Comparison of ENCODE assay signal across 1 cellular context in genomic region chr1:45297604-45298356, GRCh38.
TF ChIP-seq lines count a peak whose summit lies in the region.

No MANE protein-coding gene starts in this region.

TF ChIP-seq in HepG2, 621 proteins besides CTCF, POLR2A, EP300 and RAD21 (continued from another document):
- TF ChIP-seq ZNF441 (CRISPR knock-in tag; IDR thresholded peaks at IDR 0.05; ENCODE audit: borderline replicate concordance) (peak; percentile 75; the same call in 1 of the 2 replicates), NCOA2 (CRISPR knock-in tag; IDR thresholded peaks at IDR 0.05) (peak; percentile 61; the same call in 1 of the 2 replicates), ZNF644 (CRISPR knock-in tag; IDR thresholded peaks at IDR 0.05; ENCODE audit: low read depth) (peak; percentile 61; the same call in 1 of the 2 replicates), ZNF292 (CRISPR knock-in tag; IDR thresholded peaks at IDR 0.05; ENCODE audit: borderline replicate concordance, low read depth) (0 out of 2 replicates have a peak, but pooled peaks have one; percentile 41), ZNF557 (CRISPR knock-in tag; IDR thresholded peaks at IDR 0.05) (no peak), ZNF136 (CRISPR knock-in tag; IDR thresholded peaks at IDR 0.05; ENCODE audit: low read depth) (0 out of 2 replicates have a peak, but pooled peaks have one; percentile 42), CEBPG (CRISPR knock-in tag; IDR thresholded peaks at IDR 0.05) (peak; percentile 69), FOXM1 (CRISPR knock-in tag; IDR thresholded peaks at IDR 0.05) (no peak), NR1H2 (CRISPR knock-in tag; IDR thresholded peaks at IDR 0.05; ENCODE audit: borderline replicate concordance, low read depth) (no peak), ZNF547 (CRISPR knock-in tag; IDR thresholded peaks at IDR 0.05) (no peak), RXRA (CRISPR knock-in tag; IDR thresholded peaks at IDR 0.05) (peak; percentile 54; the same call in 1 of the 2 replicates), HMGXB4 (CRISPR knock-in tag; IDR thresholded peaks at IDR 0.05; ENCODE audit: borderline replicate concordance in 1 of 2, low read depth in 1 of 2) (0 out of 4 replicates have a peak, but pooled peaks of 1 of the 2 experiments have one; percentile 16), ZNF317 (CRISPR knock-in tag; IDR thresholded peaks at IDR 0.05) (peak; percentile 57; the same call in 1 of the 2 replicates), ZNF30 (CRISPR knock-in tag; IDR thresholded peaks at IDR 0.05) (no peak), CAMTA2 (CRISPR knock-in tag; IDR thresholded peaks at IDR 0.05; ENCODE audit: borderline replicate concordance) (no peak), WIZ (CRISPR knock-in tag; IDR thresholded peaks at IDR 0.05) (peak; percentile 12; the same call in 1 of the 2 replicates), MLX (CRISPR knock-in tag; IDR thresholded peaks at IDR 0.05) (no peak), ZFY (CRISPR knock-in tag; IDR thresholded peaks at IDR 0.05) (peak; percentile 39; the same call in 1 of the 2 replicates), ZBTB20 (CRISPR knock-in tag; IDR thresholded peaks at IDR 0.05; ENCODE audit: borderline replicate concordance, low read depth) (no peak), ZNF296 (CRISPR knock-in tag; conservative IDR thresholded peaks at IDR 0.05) (no peak), GMEB2 (CRISPR knock-in tag; IDR thresholded peaks at IDR 0.05; ENCODE audit: low read depth) (no peak), KDM6A (CRISPR knock-in tag; IDR thresholded peaks at IDR 0.05; ENCODE audit: low read depth) (peak; percentile 55; the same call in 1 of the 2 replicates), SAP130 (CRISPR knock-in tag; IDR thresholded peaks at IDR 0.05; ENCODE audit: low read depth) (peak; percentile 33; the same call in 1 of the 2 replicates), MXI1 (IDR thresholded peaks at IDR 0.05; ENCODE audit: borderline replicate concordance, low read depth, low read length) (0 out of 3 replicates have a peak, but pooled peaks have one; percentile 16), ZNF337 (CRISPR knock-in tag; IDR thresholded peaks at IDR 0.05; ENCODE audit: borderline replicate concordance, low read depth) (0 out of 2 replicates have a peak, but pooled peaks have one; percentile 31), RARG (CRISPR knock-in tag; IDR thresholded peaks at IDR 0.05; ENCODE audit: low read depth) (no peak), POLR2G (IDR thresholded peaks at IDR 0.05; ENCODE audit: low read depth, low read length) (0 out of 2 replicates have a peak, but pooled peaks have one; percentile 24), REPIN1 (CRISPR knock-in tag; IDR thresholded peaks at IDR 0.05; ENCODE audit: borderline replicate concordance, low read depth) (peak; percentile 58; the same call in 1 of the 2 replicates), ZNF709 (CRISPR knock-in tag; IDR thresholded peaks at IDR 0.05) (no peak), CEBPB (IDR thresholded peaks at IDR 0.05; ENCODE audit: borderline replicate concordance, low read depth, low read length) (peak; percentile 62; the same call in 1 of the 2 replicates), LCORL (IDR thresholded peaks at IDR 0.05) (no peak), LCORL (CRISPR knock-in tag; IDR thresholded peaks at IDR 0.05) (peak; percentile 14; the same call in 1 of the 2 replicates), CHD2 (IDR thresholded peaks at IDR 0.05; ENCODE audit: low read depth, low read length) (0 out of 2 replicates have a peak, but pooled peaks have one; percentile 35), MIER3 (CRISPR knock-in tag; IDR thresholded peaks at IDR 0.05; ENCODE audit: borderline replicate concordance) (0 out of 2 replicates have a peak, but pooled peaks have one; percentile 6), PHF8 (CRISPR knock-in tag; IDR thresholded peaks at IDR 0.05) (peak; percentile 26; the same call in 1 of the 2 replicates), SAFB2 (CRISPR knock-in tag; IDR thresholded peaks at IDR 0.05; ENCODE audit: borderline replicate concordance, low read depth) (peak; percentile 51; the same call in 1 of the 2 replicates), KDM5B (CRISPR knock-in tag; IDR thresholded peaks at IDR 0.05; ENCODE audit: borderline replicate concordance) (peak; percentile 27; the same call in 1 of the 2 replicates), ZNF432 (CRISPR knock-in tag; IDR thresholded peaks at IDR 0.05; ENCODE audit: borderline replicate concordance) (no peak), CSRNP1 (CRISPR knock-in tag; IDR thresholded peaks at IDR 0.05) (peak; percentile 28; the same call in 1 of the 2 replicates), REST (IDR thresholded peaks at IDR 0.05; ENCODE audit: borderline replicate concordance in 1 of 2, low read depth in 1 of 2, low read length in 2 of 2) (peak in 1 of 2 experiments; percentile 28; a peak in 1 of 4 replicates), ZNF335 (CRISPR knock-in tag; IDR thresholded peaks at IDR 0.05) (peak; percentile 44; the same call in 1 of the 2 replicates), ZNF792 (CRISPR knock-in tag; IDR thresholded peaks at IDR 0.05) (peak; percentile 34), DNMT3B (CRISPR knock-in tag; conservative IDR thresholded peaks at IDR 0.05) (0 out of 2 replicates have a peak, but pooled peaks have one; percentile 23), RARA (CRISPR knock-in tag; IDR thresholded peaks at IDR 0.05) (peak; percentile 92), ZFX (CRISPR knock-in tag; IDR thresholded peaks at IDR 0.05; ENCODE audit: low read depth) (peak; percentile 28; the same call in 1 of the 2 replicates), KMT2B (CRISPR knock-in tag; IDR thresholded peaks at IDR 0.05) (peak; percentile 21; the same call in 1 of the 2 replicates), HMGXB3 (CRISPR knock-in tag; IDR thresholded peaks at IDR 0.05; ENCODE audit: borderline replicate concordance) (peak; percentile 56; the same call in 1 of the 2 replicates), HNF4A (CRISPR knock-in tag; IDR thresholded peaks at IDR 0.05) (peak; percentile 84), TARDBP (CRISPR knock-in tag; IDR thresholded peaks at IDR 0.05) (0 out of 2 replicates have a peak, but pooled peaks have one; percentile 27), TEAD3 (CRISPR knock-in tag; optimal IDR thresholded peaks at IDR 0.05; ENCODE audit: borderline replicate concordance) (peak; percentile 21), CREB1 (IDR thresholded peaks at IDR 0.05) (no peak), CREB1 (CRISPR knock-in tag; IDR thresholded peaks at IDR 0.05) (peak; percentile 55; the same call in 1 of the 2 replicates), ZBTB21 (CRISPR knock-in tag; IDR thresholded peaks at IDR 0.05) (no peak), ESRRA (CRISPR knock-in tag; IDR thresholded peaks at IDR 0.05; ENCODE audit: low read depth) (no peak)
